ENCODE assay signal across 2 cellular contexts in genomic region chr11:85611688-85612087, GRCh38. TPM values are rescaled to one million over a fixed set of nuclear protein-coding genes. Genes with fewer than 3 reads are reported as not detected.
"Had no signal": no experiment of that assay in that cellular context is flagged by ENCODE, and none has a peak within 500 bp of the region (broad histone marks: within the 10 kb centered on the region; RNA-seq: fewer than 3 reads in every experiment).

No MANE protein-coding gene starts in this region.

RNA-seq across cellular contexts. Expression of gene DLG2, which starts 15.5 kb away (rescaled TPM):
- total RNA-seq: M059J, SK-MEL-5 had no signal
